Comparison of ENCODE assay signal across 11 cellular contexts in genomic region chr3:112699436-112699978, GRCh38. TPM values are rescaled to one million over a fixed set of nuclear protein-coding genes. Genes with fewer than 3 reads are reported as not detected.
DNase-seq lines count a peak whose midpoint lies in the region; ATAC-seq and TF ChIP-seq lines count a peak whose summit lies in the region.
"Had no signal": no experiment of that assay in that cellular context is flagged by ENCODE, and none has a peak within 500 bp of the region (broad histone marks: within the 10 kb centered on the region; RNA-seq: fewer than 3 reads in every experiment).

No MANE protein-coding gene starts in this region.

- H3K27ac ChIP-seq in IMR-90 (ENCODE audit: insufficient read depth, low read length), result no peak overlapping the region

- in situ Hi-C loops in IMR-90 (cut with MboI; ENCODE audit: low sequenced_read_pairs), result no loop called here

- CTCF ChIA-PET in BJ (lab: Yijun Ruan, JAX), result interaction anchor here (3.1 kb wide), 1 partner anchor 56 kb away, joined by 16 read pairs; no protein-coding TSS in a partner anchor
- CTCF ChIA-PET in IMR-90 (lab: Yijun Ruan, JAX), result no interaction called here

- TF ChIP-seq CTCF in BJ (IDR thresholded peaks at IDR 0.05; ENCODE audit: insufficient read depth, low read depth, low read length), result no peak
- TF ChIP-seq CTCF in IMR-90 (conservative IDR thresholded peaks at IDR 0.05; ENCODE audit: low read depth, low read length), result peak; percentile 25; the same call in 1 of the 2 replicates
- TF ChIP-seq CTCF in kidney epithelial cell (IDR thresholded peaks at IDR 0.05; ENCODE audit: insufficient read depth, low read length, poor library complexity, severe bottlenecking), result peak; percentile 14

- peak overlapping the region; percentile 69 for H4K91ac ChIP-seq in IMR-90 (ENCODE audit: insufficient read depth, low read depth, low read length)

- H4K20me1 ChIP-seq in IMR-90 (ENCODE audit: insufficient read depth, low read length), result no peaks in the 10 kb centered on the region

- BruUV-seq in IMR-90 (replicated peaks; lab: Mats Ljungman, UMichigan), result no TSS peak

- no peaks in the 10 kb centered on the region for H3K36me3 ChIP-seq in BJ (ENCODE audit: control insufficient read depth, insufficient read depth, low read length)
- H3K36me3 ChIP-seq in IMR-90 (ENCODE audit: control insufficient read depth, insufficient read depth, low read length), result no peaks in the 10 kb centered on the region
- H3K36me3 ChIP-seq in kidney epithelial cell (ENCODE audit: control insufficient read depth, insufficient read depth, low read length), result no peaks in the 10 kb centered on the region

- DNase-seq in BJ (ENCODE audit: low read depth) (peak; percentile 35), IMR-90 (peak; percentile 73), astrocyte of the hippocampus (ENCODE audit: low read depth, low spot score) (peak; percentile 66), kidney epithelial cell (ENCODE audit: low read depth) (peak; percentile 14), NCI-H82 (lab: John Stamatoyannopoulos, UW) (no peak), NCI-H1092 (lab: John Stamatoyannopoulos, UW) (no peak), HPDE6-E6E7 (ENCODE audit: extremely low spot score) (no peak), NCI-H526 treated with DMSO at 0.1 percent for 48 hours (lab: John Stamatoyannopoulos, UW) (no peak)
- DNase-seq: CD8-positive, alpha-beta T cell; cortex of kidney; stimulated activated CD4-positive, alpha-beta T cell treated with anti-CD3 and anti-CD28 coated beads, Interleukin-4, amount 100 ng/mL, for 24 hours had no signal

- peak overlapping the region; percentile 86 for H3K4ac ChIP-seq in IMR-90 (ENCODE audit: low read depth, low read length)

- H3K18ac ChIP-seq in IMR-90 (ENCODE audit: low read depth, low read length), result peak overlapping the region; percentile 83; the same call in 1 of the 2 replicates

- H2BK120ac ChIP-seq in IMR-90 (ENCODE audit: low read depth, low read length), result peak overlapping the region; percentile 86

- H3K4me3 ChIP-seq in BJ (ENCODE audit: low read depth, low read length) (no peak overlapping the region), IMR-90 (ENCODE audit: insufficient read depth, low read depth, low read length) (no peak overlapping the region), kidney epithelial cell (ENCODE audit: low read depth, low read length) (no peak overlapping the region)

- H4K5ac ChIP-seq in IMR-90 (ENCODE audit: low read depth, low read length), result peak overlapping the region; percentile 61; the same call in 1 of the 2 replicates

- TF ChIP-seq RAD21 in IMR-90 (IDR thresholded peaks at IDR 0.05; ENCODE audit: low read length), result peak; percentile 43

- no peaks in the 10 kb centered on the region; a peak in 1 of 4 replicates for H3K79me1 ChIP-seq in IMR-90 (ENCODE audit: low read depth in 1 of 2, low read length in 2 of 2)

- H3K23ac ChIP-seq in IMR-90 (ENCODE audit: low read depth, low read length), result peak overlapping the region; percentile 86

- H4K8ac ChIP-seq in IMR-90 (ENCODE audit: low read depth in 2 of 2, low read length in 2 of 2), result peak overlapping the region in 1 of 2 experiments; percentile 47; a peak in 2 of 4 replicates

- peaks cover 9% of the 10 kb centered on the region for H3K4me1 ChIP-seq in IMR-90 (ENCODE audit: control insufficient read depth, insufficient read depth, low read length)

- dilution Hi-C loops in IMR-90 (cut with HindIII; ENCODE audit: low sequenced_read_pairs, unreplicated experiment), result no loop called here

- no peak overlapping the region for H3K9ac ChIP-seq in IMR-90 (ENCODE audit: low read depth, low read length)

- H3K27me3 ChIP-seq in BJ (ENCODE audit: control insufficient read depth, insufficient read depth, low read length), result no peaks in the 10 kb centered on the region
- no peaks in the 10 kb centered on the region for H3K27me3 ChIP-seq in IMR-90 (ENCODE audit: control insufficient read depth, insufficient read depth, low read length)
- no peaks in the 10 kb centered on the region for H3K27me3 ChIP-seq in kidney epithelial cell (ENCODE audit: control insufficient read depth, insufficient read depth, low read length)

- H3K14ac ChIP-seq in IMR-90 (replicated peaks; ENCODE audit: low read depth, low read length), result peak overlapping the region; percentile 81

- POLR2A ChIA-PET in BJ (lab: Charles Lee), result interaction anchor here (0.6 kb wide), 1 partner anchor 52 kb away, joined by 4 read pairs; no protein-coding TSS in a partner anchor
- POLR2A ChIA-PET in IMR-90 (lab: Charles Lee; ENCODE audit: unreplicated experiment), result no interaction called here

- peak; percentile 30; the same call in 1 of the 2 replicates for ATAC-seq in IMR-90 (ENCODE audit: low read depth)
- ATAC-seq: CD8-positive, alpha-beta T cell had no signal

- 0 out of 3 replicates have a peak overlapping the region, but pooled peaks have one; percentile 34 for H2BK15ac ChIP-seq in IMR-90 (ENCODE audit: low read depth, low read length)

- TF ChIP-seq POLR2A in IMR-90 (IDR thresholded peaks at IDR 0.05; ENCODE audit: low read depth, low read length), result no peak

- intact Hi-C loops in IMR-90 (cut with micrococcal nuclease), result no loop called here

- peak overlapping the region; percentile 72 for H2AK9ac ChIP-seq in IMR-90 (replicated peaks; ENCODE audit: low read depth, low read length, poor library complexity)

- peak overlapping the region; percentile 79 for H2AFZ ChIP-seq in IMR-90 (replicated peaks; ENCODE audit: low read length, poor library complexity)

- 0 out of 2 replicates have a peak, but pooled peaks cover 8% of the 10 kb centered on the region for H3K9me1 ChIP-seq in IMR-90 (ENCODE audit: insufficient read depth, low read length)

- H2BK5ac ChIP-seq in IMR-90 (ENCODE audit: low read depth, low read length, poor library complexity, severe bottlenecking), result peak overlapping the region; percentile 88

- H3K4me2 ChIP-seq in IMR-90 (ENCODE audit: low read depth, low read length), result no peak overlapping the region

- no peaks in the 10 kb centered on the region for H3K9me3 ChIP-seq in IMR-90 (ENCODE audit: control insufficient read depth, insufficient read depth, low read length)

- peak overlapping the region; percentile 83 for H2AK5ac ChIP-seq in IMR-90 (ENCODE audit: low read depth, low read length)

- H3K56ac ChIP-seq in IMR-90 (ENCODE audit: extremely low read depth, insufficient read depth, low read length), result no peak overlapping the region

- no CpG with 5 or more reads among the region's 4 CpGs for WGBS in IMR-90 (ENCODE audit: extremely low coverage in 2 of 2, insufficient read length in 1 of 2), 2 experiments

- H2BK20ac ChIP-seq in IMR-90 (ENCODE audit: low read depth, low read length), result peak overlapping the region; percentile 93

TF ChIP-seq in IMR-90, 13 proteins besides CTCF, POLR2A, EP300 and RAD21:
- TF ChIP-seq SMC3 (IDR thresholded peaks at IDR 0.05; ENCODE audit: low read depth, low read length), result peak; percentile 29
- TF ChIP-seq FOS (IDR thresholded peaks at IDR 0.05; ENCODE audit: low read depth, low read length), result no peak

RNA-seq across cellular contexts. Expression of gene CCDC80, which starts 58.6 kb away (rescaled TPM):
- polyA plus RNA-seq in BJ (2011; rRNA removed) (199 and 291 TPM in 2 replicates), IMR-90 (2012; rRNA removed) (356 and 418 TPM in 2 replicates)
- polyA minus RNA-seq in BJ (2011; rRNA and poly(A)+ RNA removed), result 156 and 199 TPM in 2 replicates
- total RNA-seq in IMR-90 (2012; rRNA removed) (387 and 406 TPM in 2 replicates), kidney epithelial cell (4.7 and 4.9 TPM in 2 replicates)
- polyA plus RNA-seq in IMR-90 (2012; cell fraction: cytosol; rRNA removed), result 155 and 190 TPM in 2 replicates
- polyA plus RNA-seq in IMR-90 (2012; cell fraction: nucleus; rRNA removed; ENCODE audit: low replicate concordance), result 44.6 and 106 TPM in 2 replicates
- total RNA-seq: CD8-positive, alpha-beta T cell had no signal

Comparison
In these comparisons a context has a peak if more than half of its experiments do, and no peak if none do; other contexts are left out.
1. DNase-seq: peak in BJ (single experiment), IMR-90 (single experiment), astrocyte of the hippocampus (single experiment) and kidney epithelial cell (single experiment); none in NCI-H82 (single experiment), NCI-H1092 (single experiment), HPDE6-E6E7 (single experiment) and NCI-H526 treated with DMSO at 0.1 percent for 48 hours (single experiment).
2. RNA of gene CCDC80, which starts 58.6 kb away (total RNA-seq): 387 to 406 TPM in IMR-90; 4.7 to 4.9 TPM in kidney epithelial cell; every median in the first group is over 10 times any median in the second.